Comparison of ENCODE assay signal across 23 cellular contexts in genomic region chr6:13384506-13384905, GRCh38.
"Had no signal": no experiment of that assay in that cellular context is flagged by ENCODE, and none has a peak within 500 bp of the region (broad histone marks: within the 10 kb centered on the region; RNA-seq: fewer than 3 reads in every experiment).

No MANE protein-coding gene starts in this region.

- H3K36me3 Mint-ChIP-seq: brain had no signal

- H3K27ac Mint-ChIP-seq: activated naive CD4-positive, alpha-beta T cell treated with anti-CD3 and anti-CD28 coated beads for 36 hours; activated naive CD8-positive, alpha-beta T cell treated with anti-CD3 and anti-CD28 coated beads, Interleukin-2, amount 10 ng/mL, durations not matched to agents 7 days and 5 days; dendritic cell treated with granulocyte-macrophage colony-stimulating factor and Interleukin-4, amounts not matched to agents 40 ng/mL and 50 ng/mL, for 4 days; nephron progenitor cell; stimulated activated naive CD8-positive, alpha-beta T cell treated with anti-CD3 and anti-CD28 coated beads, Interleukin-15, Interleukin-2, amounts not matched to agents 100 ng/mL and 50 ng/mL, for 24 hours had no signal

- ATAC-seq: activated CD4-positive, CD25-positive, alpha-beta regulatory T cell treated with anti-CD3 and anti-CD28 coated beads, Interleukin-2, amount 50 U/mL, for 24 hours; sciatic nerve had no signal

- H3K36me3 ChIP-seq: ascending aorta, gastrocnemius medialis, ovary, prostate gland, thoracic aorta had no signal

- H3K27me3 ChIP-seq: ascending aorta, gastrocnemius medialis, ovary had no signal

- DNase-seq: activated CD4-positive, alpha-beta T cell treated with anti-CD3 and anti-CD28 coated beads for 48 hours; activated CD4-positive, alpha-beta T cell treated with anti-CD3 and anti-CD28 coated beads, Interleukin-2, amount 50 U/mL, for 48 hours; activated effector memory CD4-positive, alpha-beta T cell treated with anti-CD3 and anti-CD28 coated beads, Interleukin-2, amount 50 U/mL, for 16 hours; activated naive CD4-positive, alpha-beta T cell treated with anti-CD3 and anti-CD28 coated beads for 36 hours; activated naive CD8-positive, alpha-beta T cell treated with anti-CD3 and anti-CD28 coated beads, Interleukin-2, amount 10 ng/mL, durations not matched to agents 7 days and 5 days; gastrocnemius medialis; glutamatergic neuron; kidney; left colon; nephron progenitor cell; ovary; stimulated activated CD4-positive, alpha-beta T cell treated with anti-CD3 and anti-CD28 coated beads, Interleukin-12 subunit alpha, Interleukin-12 subunit beta, amount 100 ng/mL, for 4 hours; stimulated activated CD4-positive, alpha-beta T cell treated with anti-CD3 and anti-CD28 coated beads, Interleukin-4, amount 100 ng/mL, for 1 hour; trophoblast cell had no signal

- H3K4me3 ChIP-seq: ascending aorta, gastrocnemius medialis, ovary, prostate gland, skin epidermis, thoracic aorta had no signal

- H3K4me1 ChIP-seq: ascending aorta had no signal

- H3K9me3 ChIP-seq: ascending aorta, gastrocnemius medialis, ovary, prostate gland, thoracic aorta had no signal

- H3K9me3 Mint-ChIP-seq: stimulated activated naive CD8-positive, alpha-beta T cell treated with anti-CD3 and anti-CD28 coated beads, Interleukin-15, Interleukin-2, amounts not matched to agents 100 ng/mL and 50 ng/mL, for 24 hours had no signal

- H3K27ac ChIP-seq: ascending aorta, gastrocnemius medialis, ovary, thoracic aorta had no signal

- H3K27me3 Mint-ChIP-seq: activated naive CD8-positive, alpha-beta T cell treated with anti-CD3 and anti-CD28 coated beads, Interleukin-2, amount 10 ng/mL, durations not matched to agents 7 days and 5 days; brain; dendritic cell treated with granulocyte-macrophage colony-stimulating factor and Interleukin-4, amounts not matched to agents 40 ng/mL and 50 ng/mL, for 4 days; stimulated activated naive CD8-positive, alpha-beta T cell treated with anti-CD3 and anti-CD28 coated beads, Interleukin-15, Interleukin-2, amounts not matched to agents 100 ng/mL and 50 ng/mL, for 24 hours had no signal

- H3K4me3 Mint-ChIP-seq: activated naive CD4-positive, alpha-beta T cell treated with anti-CD3 and anti-CD28 coated beads for 36 hours; activated naive CD8-positive, alpha-beta T cell treated with anti-CD3 and anti-CD28 coated beads, Interleukin-2, amount 10 ng/mL, durations not matched to agents 7 days and 5 days; brain; dendritic cell treated with granulocyte-macrophage colony-stimulating factor and Interleukin-4, amounts not matched to agents 40 ng/mL and 50 ng/mL, for 4 days; nephron progenitor cell; stimulated activated naive CD8-positive, alpha-beta T cell treated with anti-CD3 and anti-CD28 coated beads, Interleukin-15, Interleukin-2, amounts not matched to agents 100 ng/mL and 50 ng/mL, for 24 hours had no signal
